ENCODE assay signal across 13 cellular contexts in the genomic region with DNA sequence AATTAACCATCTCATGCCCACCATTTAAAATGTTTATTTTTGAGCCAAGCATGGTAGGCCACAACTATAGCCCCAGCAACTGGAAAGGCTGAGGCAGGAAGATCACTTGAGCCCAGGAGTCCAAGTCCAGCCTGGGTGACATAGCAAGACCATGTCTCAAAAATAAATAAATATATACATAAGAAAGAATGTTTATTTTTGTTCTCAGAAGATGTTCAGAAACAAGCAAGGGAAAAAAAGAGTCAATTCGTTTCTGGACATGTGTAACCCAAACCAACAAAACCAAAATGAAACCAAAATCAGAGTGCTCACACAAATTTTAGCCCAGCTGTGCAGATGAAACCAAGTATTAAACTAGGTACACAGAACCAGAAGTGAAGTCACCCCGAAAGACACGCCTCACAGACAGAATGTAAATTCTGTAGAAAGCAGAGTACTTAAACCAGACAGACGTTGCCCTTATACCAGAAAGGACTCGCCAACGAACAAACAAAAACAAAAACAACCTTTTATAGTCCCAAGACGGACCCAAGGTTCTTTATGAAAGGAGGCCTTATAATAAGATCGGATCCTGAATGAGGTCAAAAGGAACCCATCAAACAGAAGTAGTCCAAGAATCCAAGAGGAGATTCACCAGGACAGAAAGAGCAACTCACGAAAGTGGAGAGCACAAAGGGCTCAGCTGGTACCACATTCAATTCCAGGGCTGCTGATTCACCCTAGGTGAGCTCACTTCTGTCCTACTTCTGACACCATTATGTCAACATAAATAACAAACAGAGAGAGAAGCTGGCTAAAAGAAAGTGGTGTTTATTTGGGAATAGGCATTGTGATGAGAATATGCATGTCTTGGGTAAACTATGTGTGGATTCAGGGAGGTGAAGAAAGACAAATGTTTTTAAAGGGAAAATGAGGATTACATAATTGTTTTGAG. TPM values are rescaled to one million over a fixed set of nuclear protein-coding genes. Genes with fewer than 3 reads are reported as not detected.
DNase-seq lines count a peak whose midpoint lies in the region; ATAC-seq, FAIRE-seq and TF ChIP-seq lines count a peak whose summit lies in the region.
"Had no signal": no experiment of that assay in that cellular context is flagged by ENCODE, and none has a peak within 500 bp of the region (broad histone marks: within the 10 kb centered on the region; RNA-seq: fewer than 3 reads in every experiment).

No MANE protein-coding gene starts in this region.

- FAIRE-seq in bronchial epithelial cell (lab: Jason Lieb, UNC) (peak; percentile 79), small intestine (lab: Jason Lieb, UNC) (no peak)
- FAIRE-seq: colon had no signal

- in situ Hi-C loops in G401 (cut with HindIII; ENCODE audit: low sequenced_read_pairs) = no loop called here

- TF ChIP-seq CTCF in bronchial epithelial cell (IDR thresholded peaks at IDR 0.05; ENCODE audit: insufficient read depth, low read length, severe bottlenecking) (no peak), adrenal gland (IDR thresholded peaks at IDR 0.05) (no peak)

- H3K27ac ChIP-seq in substantia nigra (ENCODE audit: low read depth, low read length, poor library complexity, severe bottlenecking) = no peak overlapping the region
- no peak overlapping the region for H3K27ac ChIP-seq in adrenal gland
- peak overlapping the region in 1 of 2 donors; percentile 37 for H3K27ac ChIP-seq in small intestine (ENCODE audit: low read depth in 1 of 2, low read length in 1 of 2)
- H3K27ac ChIP-seq: parathyroid adenoma had no signal

- H3K9me3 ChIP-seq in adrenal gland (replicated peaks in 1 of 3) = no peaks in the 10 kb centered on the region
- H3K9me3 ChIP-seq in small intestine (ENCODE audit: control insufficient read depth, low read depth) = no peaks in the 10 kb centered on the region

- intact Hi-C loops in adrenal gland (cut with DNase I) = no loop called here

- no peaks in the 10 kb centered on the region for H3K27me3 ChIP-seq in bronchial epithelial cell (ENCODE audit: control insufficient read depth, insufficient read depth, low read length)
- H3K27me3 ChIP-seq in adrenal gland = no peaks in the 10 kb centered on the region
- no peaks in the 10 kb centered on the region for H3K27me3 ChIP-seq in small intestine (ENCODE audit: control insufficient read depth in 2 of 2, insufficient read depth in 2 of 2, low read length in 2 of 2)

- H3K4me1 ChIP-seq in adrenal gland (replicated peaks in 1 of 2) = no peaks in the 10 kb centered on the region
- H3K4me1 ChIP-seq in small intestine (ENCODE audit: control insufficient read depth in 2 of 2, insufficient read depth in 1 of 2, low read depth in 1 of 2, low read length in 1 of 2) = no peaks in the 10 kb centered on the region
- H3K4me1 ChIP-seq: parathyroid adenoma had no signal

- peak; percentile 79 for DNase-seq in bronchial epithelial cell (ENCODE audit: low read depth)
- no peak for DNase-seq in substantia nigra (lab: John Stamatoyannopoulos, UW)
- no peak for DNase-seq in adrenal gland
- no peak for DNase-seq in small intestine
- DNase-seq in G401 (ENCODE audit: low spot score) = no peak
- DNase-seq: activated T-cell treated with anti-CD3 and anti-CD28 coated beads, Interleukin-2, amount 50 U/mL, for 4 hours; COR-L47; NCI-H1417 treated with DMSO at 0.1 percent for 48 hours had no signal

- TF ChIP-seq POLR2A in adrenal gland (IDR thresholded peaks at IDR 0.05) = no peak

- H3K4me3 ChIP-seq in bronchial epithelial cell (ENCODE audit: low read depth, low read length) (no peak overlapping the region), adrenal gland (no peak overlapping the region), small intestine (ENCODE audit: low read depth in 1 of 2, low read length in 2 of 2) (no peak overlapping the region)

- H3K36me3 ChIP-seq in bronchial epithelial cell (ENCODE audit: control insufficient read depth, insufficient read depth, low read length) (no peaks in the 10 kb centered on the region), adrenal gland (replicated peaks in 1 of 2) (no peaks in the 10 kb centered on the region), small intestine (ENCODE audit: control insufficient read depth in 2 of 2, insufficient read depth in 2 of 2, low read length in 2 of 2) (no peaks in the 10 kb centered on the region)

- 80 to 88% (median 85%) methylated on average over 9 of the region's 9 CpGs for WGBS in adrenal gland, 4 donors
- 78 to 87% (median 85%) methylated on average over 9 of the region's 9 CpGs for WGBS in small intestine, 3 donors

- ATAC-seq in GM18511 (IDR thresholded peaks at IDR 0.05; ENCODE audit: unreplicated experiment) = peak; percentile 88
- peak; percentile 88 for ATAC-seq in GM21526 (IDR thresholded peaks at IDR 0.05; ENCODE audit: low FRiP score, unreplicated experiment)
- peak; percentile 74 for ATAC-seq in HG03175 (IDR thresholded peaks at IDR 0.05; ENCODE audit: unreplicated experiment)
- ATAC-seq: activated T-cell treated with anti-CD3 and anti-CD28 coated beads, Interleukin-2, amount 50 U/mL, for 4 hours had no signal

RNA-seq across cellular contexts. Expression of gene MTCL1, which starts 31.8 kb away (rescaled TPM):
- total RNA-seq in bronchial epithelial cell (10.0 and 12.7 TPM in 2 replicates), adrenal gland (1 to 10 TPM in 5 of 8 donors, under 1 TPM in 3; 0.43 to 4.4 (median 1.4) TPM)
- polyA plus RNA-seq in adrenal gland (10 to 100 TPM in 1 of 3 donors, 1 to 10 TPM in 2; 2.3 to 12.5 (median 4.9) TPM), small intestine (1 to 10 TPM; 2.5 to 7.6 (median 4.3) TPM)
- total RNA-seq in G401 (2014; rRNA removed; shearing (Covaris generic)) = 0.43 and 2.2 TPM in 2 replicates
